8 cellular contexts compared by ENCODE assay signal in the genomic region with DNA sequence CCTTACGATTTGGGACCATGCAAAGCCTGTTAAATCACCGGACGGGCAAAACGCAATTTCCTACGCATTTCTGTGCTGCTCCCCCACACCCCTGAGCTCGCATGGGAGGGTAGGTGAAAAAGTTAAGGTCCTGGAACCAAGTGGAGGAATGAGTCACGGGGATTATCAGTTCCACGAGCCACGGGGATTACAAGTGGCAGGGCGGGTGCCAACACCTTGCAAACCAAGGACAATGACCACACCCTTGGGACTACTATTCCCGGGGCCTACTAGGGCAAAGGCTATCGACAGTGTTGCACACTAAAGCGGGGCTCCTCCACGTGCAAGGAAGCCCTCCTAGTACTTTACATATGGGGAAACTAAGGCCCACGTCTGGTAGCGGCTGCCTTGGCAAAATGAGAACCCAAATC. TPM values are rescaled to one million over a fixed set of nuclear protein-coding genes. Genes with fewer than 3 reads are reported as not detected.
DNase-seq lines count a peak whose midpoint lies in the region; ATAC-seq and TF ChIP-seq lines count a peak whose summit lies in the region.

No MANE protein-coding gene starts in this region.

- H3K27ac Mint-ChIP-seq in IgD-negative memory B cell, result peak overlapping the region; percentile 96 to 99 (median 98)

- peaks cover 16% of the 10 kb centered on the region for H3K79me2 ChIP-seq in parathyroid adenoma

- POLR2A ChIA-PET in A673 (lab: Charles Lee; ENCODE audit: low non-redundant PET), result no interaction called here

- H3K27ac ChIP-seq in A673 (ENCODE audit: low read depth, low read length, poor library complexity, severe bottlenecking) (peak overlapping the region; percentile 66), parathyroid adenoma (peak overlapping the region; percentile 67)

- H3K9me3 Mint-ChIP-seq in IgD-negative memory B cell, result no peaks in the 10 kb centered on the region

- CTCF ChIA-PET in A673 (lab: Charles Lee), result no interaction called here

- no peak for TF ChIP-seq CTCF in A673 (conservative IDR thresholded peaks at IDR 0.05; ENCODE audit: low read depth, low read length)
- no peak for TF ChIP-seq CTCF in parathyroid adenoma (IDR thresholded peaks at IDR 0.05)

- H3K4me3 ChIP-seq in A673 (ENCODE audit: low read depth, low read length, poor library complexity, severe bottlenecking), result peak overlapping the region; percentile 76
- H3K4me3 ChIP-seq in parathyroid adenoma (ENCODE audit: low read depth, low read length), result peak overlapping the region; percentile 99

- BruUV-seq in A673 (replicated peaks; lab: Mats Ljungman, UMichigan), result TSS peak; percentile 78

- H3K27me3 ChIP-seq in A673 (replicated peaks; ENCODE audit: insufficient read depth, low read depth, low read length, poor library complexity) (no peaks in the 10 kb centered on the region), parathyroid adenoma (ENCODE audit: control insufficient read depth, insufficient read depth, low read length) (no peaks in the 10 kb centered on the region)

- peak; percentile 15 for DNase-seq in A673 (ENCODE audit: low spot score)
- peak; percentile 3 for DNase-seq in activated effector memory CD4-positive, alpha-beta T cell treated with Interleukin-2 at 50 U/mL for 16 hours
- no peak for DNase-seq in Right ventricle myocardium inferior (ENCODE audit: missing footprints)
- DNase-seq in NCI-H1417 (lab: John Stamatoyannopoulos, UW), result no peak

- peaks cover 5% of the 10 kb centered on the region for H3K4me1 ChIP-seq in A673 (ENCODE audit: insufficient read depth, low read length, poor library complexity, severe bottlenecking)
- no peaks in the 10 kb centered on the region for H3K4me1 ChIP-seq in parathyroid adenoma

- ATAC-seq in GM18870 (IDR thresholded peaks at IDR 0.05; ENCODE audit: unreplicated experiment) (peak; percentile 2), Right ventricle myocardium inferior (peak; percentile 47), HG02678 (IDR thresholded peaks at IDR 0.05; ENCODE audit: unreplicated experiment) (no peak)

- H3K4me1 Mint-ChIP-seq in IgD-negative memory B cell, result peaks cover 15 to 40% (median 28%) of the 10 kb centered on the region in 3 donors

- H3K27me3 Mint-ChIP-seq in IgD-negative memory B cell, result no peaks in the 10 kb centered on the region

- H3K4me3 Mint-ChIP-seq in IgD-negative memory B cell, result peak overlapping the region; percentile 98 to 100 (median 98)

- H3K4me2 ChIP-seq in parathyroid adenoma (ENCODE audit: low read length), result peak overlapping the region; percentile 97

- H3K9ac ChIP-seq in parathyroid adenoma, result peak overlapping the region; percentile 30

- peak overlapping the region; percentile 94 for H2AFZ ChIP-seq in parathyroid adenoma

- peaks cover 6% of the 10 kb centered on the region for H3K36me3 Mint-ChIP-seq in IgD-negative memory B cell

- intact Hi-C loops in A673 (cut with micrococcal nuclease; ENCODE audit: unreplicated experiment), result no loop called here
- intact Hi-C loops in Right ventricle myocardium inferior (cut with DNase I), result loop anchor here (1.0 to 10.0 kb wide), 2 partner anchors 26 to 181 kb away; a partner anchor contains a TSS

- H3K9me3 ChIP-seq in A673 (ENCODE audit: low read depth, low read length, poor library complexity, severe bottlenecking) (no peaks in the 10 kb centered on the region), parathyroid adenoma (ENCODE audit: control insufficient read depth, low read length) (no peaks in the 10 kb centered on the region)

- H3K36me3 ChIP-seq in A673 (ENCODE audit: insufficient read depth, low read length, poor library complexity, severe bottlenecking) (peaks cover 18% of the 10 kb centered on the region), parathyroid adenoma (ENCODE audit: control insufficient read depth, insufficient read depth, low read length) (no peaks in the 10 kb centered on the region)

RNA-seq across cellular contexts. Expression of a gene that starts 0.4 kb away (rescaled TPM):
- total RNA-seq in A673 (2021) (28.4 and 30.4 TPM in 2 replicates), Right ventricle myocardium inferior (44.8 TPM)
- 10.6 TPM for polyA plus RNA-seq in IgD-negative memory B cell

RNA-seq across cellular contexts. Expression of a gene that starts 0.7 kb away (rescaled TPM):
- 13.0 and 16.4 TPM in 2 replicates for total RNA-seq in A673 (2021)
- polyA plus RNA-seq in IgD-negative memory B cell, result 16.0 TPM
- total RNA-seq in Right ventricle myocardium inferior, result 10.2 TPM

RNA-seq across cellular contexts. Expression of a gene that starts 26.1 kb away (rescaled TPM):
- total RNA-seq in A673 (2021), result 48.8 and 56.0 TPM in 2 replicates
- polyA plus RNA-seq in IgD-negative memory B cell, result 86.7 TPM
- 65.6 TPM for total RNA-seq in Right ventricle myocardium inferior

RNA-seq across cellular contexts. Expression of a gene that starts 56.3 kb away (rescaled TPM):
- total RNA-seq in A673 (2021), result 152 and 156 TPM in 2 replicates
- polyA plus RNA-seq in IgD-negative memory B cell, result 542 TPM
- total RNA-seq in Right ventricle myocardium inferior, result 5.2 TPM

Comparison
In these comparisons a context has a peak if more than half of its experiments do, and no peak if none do; other contexts are left out.
1. DNase-seq: peak in A673 (single experiment) and activated effector memory CD4-positive, alpha-beta T cell treated with Interleukin-2 at 50 U/mL for 16 hours (single experiment); none in Right ventricle myocardium inferior (single experiment) and NCI-H1417 (0 of 3).